1 cellular context compared by ENCODE assay signal in the genomic region with DNA sequence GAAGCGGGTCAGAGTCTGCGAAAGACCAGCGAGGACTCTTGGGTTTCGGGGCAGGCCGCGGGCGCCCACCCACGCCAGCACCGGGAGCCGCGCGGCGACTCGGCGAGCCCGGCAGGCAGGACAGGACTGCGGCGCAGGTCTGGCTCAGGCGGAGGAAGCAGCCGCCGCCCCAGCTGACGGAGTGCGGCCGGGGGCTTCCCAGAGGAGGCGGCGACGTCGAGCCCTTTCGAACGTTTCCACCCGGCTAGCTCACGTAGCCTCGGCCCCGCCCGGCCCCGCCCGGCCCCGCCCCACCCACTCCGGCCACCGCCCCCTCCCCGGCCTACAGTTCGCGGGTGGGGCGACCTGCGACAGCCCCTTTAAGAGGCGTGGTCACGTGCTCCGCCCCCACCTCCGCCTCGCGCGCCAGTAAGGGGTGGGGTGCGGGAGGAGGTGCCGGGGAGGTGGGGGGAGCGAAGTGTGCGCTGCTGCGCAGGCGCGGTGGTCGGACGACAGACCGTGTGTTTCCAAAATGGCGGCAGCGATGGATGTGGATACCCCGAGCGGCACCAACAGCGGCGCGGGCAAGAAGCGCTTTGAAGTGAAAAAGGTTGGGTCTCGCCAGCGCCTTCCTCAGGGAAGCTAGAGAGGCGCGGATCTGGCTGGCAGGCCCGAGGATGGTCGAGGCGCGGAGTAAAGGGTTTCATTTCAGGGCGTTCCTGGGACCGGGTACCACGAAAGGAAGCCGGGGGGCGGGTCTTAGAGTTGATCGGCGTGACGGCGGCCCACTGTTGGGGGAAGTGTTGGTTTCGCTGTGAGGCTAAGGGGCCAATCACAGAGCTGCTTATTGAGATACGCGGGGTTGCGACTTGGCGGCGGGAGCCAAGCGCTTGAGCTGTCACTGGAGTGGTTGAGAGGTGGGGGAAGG.
TF ChIP-seq lines count a peak whose summit lies in the region.

A gene (plus strand): TSS at position 491 of the 907 bp plus-strand sequence. CDS start 21 bp downstream, at position 512.

TF ChIP-seq in K562, 482 proteins besides CTCF, POLR2A, EP300 and RAD21 (continued from another document and continues in another):
- TF ChIP-seq NFATC3 (IDR thresholded peaks at IDR 0.05) (no peak), HDAC3 (IDR thresholded peaks at IDR 0.05; ENCODE audit: borderline replicate concordance, partially characterized antibody) (no peak), BCL6 (CRISPR knock-in tag; IDR thresholded peaks at IDR 0.05) (no peak), ZNF274 (IDR thresholded peaks at IDR 0.05; ENCODE audit: borderline replicate concordance, low read depth, low read length) (no peak), NR3C1 (CRISPR knock-in tag; IDR thresholded peaks at IDR 0.05) (no peak), PHF8 (IDR thresholded peaks at IDR 0.05; ENCODE audit: borderline replicate concordance, low read length) (peak; percentile 86; the same call in 1 of the 2 replicates), GABPB2 (CRISPR knock-in tag; conservative IDR thresholded peaks at IDR 0.05) (no peak), MED1 (CRISPR knock-in tag; IDR thresholded peaks at IDR 0.05; ENCODE audit: borderline replicate concordance) (no peak), MBD2 (IDR thresholded peaks at IDR 0.05; ENCODE audit: borderline replicate concordance, low read depth) (peak; percentile 96), PHF20 (IDR thresholded peaks at IDR 0.05; ENCODE audit: partially characterized antibody) (peak; percentile 67), MEF2A (IDR thresholded peaks at IDR 0.05; ENCODE audit: control insufficient read depth, low read depth, low read length) (no peak), ZNF583 (CRISPR knock-in tag; IDR thresholded peaks at IDR 0.05) (no peak), ZNF175 (CRISPR knock-in tag; IDR thresholded peaks at IDR 0.05; ENCODE audit: low read depth) (no peak), POLR2AphosphoS5 (IDR thresholded peaks at IDR 0.05; ENCODE audit: control insufficient read depth, insufficient read depth, low read depth, low read length) (peak; percentile 62; the same call in 1 of the 2 replicates), TRIM24 (IDR thresholded peaks at IDR 0.05) (no peak), MTA2 (IDR thresholded peaks at IDR 0.05; ENCODE audit: low read depth) (no peak), SMARCC2 (IDR thresholded peaks at IDR 0.05; ENCODE audit: low read depth) (no peak), ZNF197 (CRISPR knock-in tag; IDR thresholded peaks at IDR 0.05; ENCODE audit: low read depth) (no peak), TBP (optimal IDR thresholded peaks at IDR 0.05; ENCODE audit: low read depth, low read length) (peak; percentile 89), FIP1L1 (IDR thresholded peaks at IDR 0.05; ENCODE audit: low read depth, low read length, poor library complexity, severe bottlenecking) (no peak), BACH1 (tag; IDR thresholded peaks at IDR 0.05) (no peak), HMGN3 (IDR thresholded peaks at IDR 0.05; ENCODE audit: borderline replicate concordance, extremely low read depth, insufficient read length, low read depth, low read length) (peak; percentile 11), ILK (tag; IDR thresholded peaks at IDR 0.05; ENCODE audit: borderline replicate concordance, low read depth) (no peak), HDAC6 (IDR thresholded peaks at IDR 0.05; ENCODE audit: low read depth, low read length) (no peak), MAZ (CRISPR knock-in tag; conservative IDR thresholded peaks at IDR 0.05 in 1 of 2, IDR thresholded peaks at IDR 0.05 in 1 of 2) (peak; percentile 89 to 97), SIN3A (IDR thresholded peaks at IDR 0.05; ENCODE audit: borderline replicate concordance in 2 of 2, control insufficient read depth in 1 of 2, low read depth in 2 of 2, low read length in 2 of 2) (peak in 1 of 2 experiments; percentile 39; a peak in 1 of 4 replicates), CHD1 (IDR thresholded peaks at IDR 0.05; ENCODE audit: low read length) (no peak), PCBP2 (IDR thresholded peaks at IDR 0.05; ENCODE audit: low read depth, low read length, poor library complexity, severe bottlenecking) (no peak), FOS (IDR thresholded peaks at IDR 0.05; ENCODE audit: extremely low read depth, insufficient read length) (peak; percentile 90), TRIM28 (IDR thresholded peaks at IDR 0.05) (no peak), MEF2D (tag; conservative IDR thresholded peaks at IDR 0.05; ENCODE audit: low read depth) (no peak), EZH2 (IDR thresholded peaks at IDR 0.05; ENCODE audit: borderline replicate concordance, low read depth, low read length) (no peak), POLR2G (IDR thresholded peaks at IDR 0.05; ENCODE audit: low read depth, low read length) (peak; percentile 91), ARID2 (IDR thresholded peaks at IDR 0.05) (no peak)
- TF ChIP-seq, protein P1, sequence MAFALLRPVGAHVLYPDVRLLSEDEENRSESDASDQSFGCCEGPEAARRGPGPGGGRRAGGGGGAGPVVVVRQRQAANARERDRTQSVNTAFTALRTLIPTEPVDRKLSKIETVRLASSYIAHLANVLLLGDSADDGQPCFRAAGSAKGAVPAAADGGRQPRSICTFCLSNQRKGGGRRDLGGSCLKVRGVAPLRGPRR (CRISPR knock-in tag; IDR thresholded peaks at IDR 0.05): no peak
- TF ChIP-seq, protein P2, sequence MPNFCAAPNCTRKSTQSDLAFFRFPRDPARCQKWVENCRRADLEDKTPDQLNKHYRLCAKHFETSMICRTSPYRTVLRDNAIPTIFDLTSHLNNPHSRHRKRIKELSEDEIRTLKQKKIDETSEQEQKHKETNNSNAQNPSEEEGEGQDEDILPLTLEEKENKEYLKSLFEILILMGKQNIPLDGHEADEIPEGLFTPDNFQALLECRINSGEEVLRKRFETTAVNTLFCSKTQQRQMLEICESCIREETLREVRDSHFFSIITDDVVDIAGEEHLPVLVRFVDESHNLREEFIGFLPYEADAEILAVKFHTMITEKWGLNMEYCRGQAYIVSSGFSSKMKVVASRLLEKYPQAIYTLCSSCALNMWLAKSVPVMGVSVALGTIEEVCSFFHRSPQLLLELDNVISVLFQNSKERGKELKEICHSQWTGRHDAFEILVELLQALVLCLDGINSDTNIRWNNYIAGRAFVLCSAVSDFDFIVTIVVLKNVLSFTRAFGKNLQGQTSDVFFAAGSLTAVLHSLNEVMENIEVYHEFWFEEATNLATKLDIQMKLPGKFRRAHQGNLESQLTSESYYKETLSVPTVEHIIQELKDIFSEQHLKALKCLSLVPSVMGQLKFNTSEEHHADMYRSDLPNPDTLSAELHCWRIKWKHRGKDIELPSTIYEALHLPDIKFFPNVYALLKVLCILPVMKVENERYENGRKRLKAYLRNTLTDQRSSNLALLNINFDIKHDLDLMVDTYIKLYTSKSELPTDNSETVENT (CRISPR knock-in tag; IDR thresholded peaks at IDR 0.05): peak; percentile 44; the same call in 1 of the 2 replicates
- TF ChIP-seq, protein P3, sequence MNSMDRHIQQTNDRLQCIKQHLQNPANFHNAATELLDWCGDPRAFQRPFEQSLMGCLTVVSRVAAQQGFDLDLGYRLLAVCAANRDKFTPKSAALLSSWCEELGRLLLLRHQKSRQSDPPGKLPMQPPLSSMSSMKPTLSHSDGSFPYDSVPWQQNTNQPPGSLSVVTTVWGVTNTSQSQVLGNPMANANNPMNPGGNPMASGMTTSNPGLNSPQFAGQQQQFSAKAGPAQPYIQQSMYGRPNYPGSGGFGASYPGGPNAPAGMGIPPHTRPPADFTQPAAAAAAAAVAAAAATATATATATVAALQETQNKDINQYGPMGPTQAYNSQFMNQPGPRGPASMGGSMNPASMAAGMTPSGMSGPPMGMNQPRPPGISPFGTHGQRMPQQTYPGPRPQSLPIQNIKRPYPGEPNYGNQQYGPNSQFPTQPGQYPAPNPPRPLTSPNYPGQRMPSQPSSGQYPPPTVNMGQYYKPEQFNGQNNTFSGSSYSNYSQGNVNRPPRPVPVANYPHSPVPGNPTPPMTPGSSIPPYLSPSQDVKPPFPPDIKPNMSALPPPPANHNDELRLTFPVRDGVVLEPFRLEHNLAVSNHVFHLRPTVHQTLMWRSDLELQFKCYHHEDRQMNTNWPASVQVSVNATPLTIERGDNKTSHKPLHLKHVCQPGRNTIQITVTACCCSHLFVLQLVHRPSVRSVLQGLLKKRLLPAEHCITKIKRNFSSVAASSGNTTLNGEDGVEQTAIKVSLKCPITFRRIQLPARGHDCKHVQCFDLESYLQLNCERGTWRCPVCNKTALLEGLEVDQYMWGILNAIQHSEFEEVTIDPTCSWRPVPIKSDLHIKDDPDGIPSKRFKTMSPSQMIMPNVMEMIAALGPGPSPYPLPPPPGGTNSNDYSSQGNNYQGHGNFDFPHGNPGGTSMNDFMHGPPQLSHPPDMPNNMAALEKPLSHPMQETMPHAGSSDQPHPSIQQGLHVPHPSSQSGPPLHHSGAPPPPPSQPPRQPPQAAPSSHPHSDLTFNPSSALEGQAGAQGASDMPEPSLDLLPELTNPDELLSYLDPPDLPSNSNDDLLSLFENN (IDR thresholded peaks at IDR 0.05; ENCODE audit: low read depth in 2 of 2, low read length in 2 of 2): no peak
- TF ChIP-seq, protein P4, sequence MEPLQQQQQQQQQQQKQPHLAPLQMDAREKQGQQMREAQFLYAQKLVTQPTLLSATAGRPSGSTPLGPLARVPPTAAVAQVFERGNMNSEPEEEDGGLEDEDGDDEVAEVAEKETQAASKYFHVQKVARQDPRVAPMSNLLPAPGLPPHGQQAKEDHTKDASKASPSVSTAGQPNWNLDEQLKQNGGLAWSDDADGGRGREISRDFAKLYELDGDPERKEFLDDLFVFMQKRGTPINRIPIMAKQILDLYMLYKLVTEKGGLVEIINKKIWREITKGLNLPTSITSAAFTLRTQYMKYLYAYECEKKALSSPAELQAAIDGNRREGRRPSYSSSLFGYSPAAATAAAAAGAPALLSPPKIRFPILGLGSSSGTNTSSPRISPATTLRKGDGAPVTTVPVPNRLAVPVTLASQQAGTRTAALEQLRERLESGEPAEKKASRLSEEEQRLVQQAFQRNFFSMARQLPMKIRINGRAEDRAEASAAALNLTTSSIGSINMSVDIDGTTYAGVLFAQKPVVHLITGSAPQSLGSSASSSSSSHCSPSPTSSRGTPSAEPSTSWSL (CRISPR knock-in tag; IDR thresholded peaks at IDR 0.05; ENCODE audit: borderline replicate concordance): no peak
- TF ChIP-seq, protein P5, sequence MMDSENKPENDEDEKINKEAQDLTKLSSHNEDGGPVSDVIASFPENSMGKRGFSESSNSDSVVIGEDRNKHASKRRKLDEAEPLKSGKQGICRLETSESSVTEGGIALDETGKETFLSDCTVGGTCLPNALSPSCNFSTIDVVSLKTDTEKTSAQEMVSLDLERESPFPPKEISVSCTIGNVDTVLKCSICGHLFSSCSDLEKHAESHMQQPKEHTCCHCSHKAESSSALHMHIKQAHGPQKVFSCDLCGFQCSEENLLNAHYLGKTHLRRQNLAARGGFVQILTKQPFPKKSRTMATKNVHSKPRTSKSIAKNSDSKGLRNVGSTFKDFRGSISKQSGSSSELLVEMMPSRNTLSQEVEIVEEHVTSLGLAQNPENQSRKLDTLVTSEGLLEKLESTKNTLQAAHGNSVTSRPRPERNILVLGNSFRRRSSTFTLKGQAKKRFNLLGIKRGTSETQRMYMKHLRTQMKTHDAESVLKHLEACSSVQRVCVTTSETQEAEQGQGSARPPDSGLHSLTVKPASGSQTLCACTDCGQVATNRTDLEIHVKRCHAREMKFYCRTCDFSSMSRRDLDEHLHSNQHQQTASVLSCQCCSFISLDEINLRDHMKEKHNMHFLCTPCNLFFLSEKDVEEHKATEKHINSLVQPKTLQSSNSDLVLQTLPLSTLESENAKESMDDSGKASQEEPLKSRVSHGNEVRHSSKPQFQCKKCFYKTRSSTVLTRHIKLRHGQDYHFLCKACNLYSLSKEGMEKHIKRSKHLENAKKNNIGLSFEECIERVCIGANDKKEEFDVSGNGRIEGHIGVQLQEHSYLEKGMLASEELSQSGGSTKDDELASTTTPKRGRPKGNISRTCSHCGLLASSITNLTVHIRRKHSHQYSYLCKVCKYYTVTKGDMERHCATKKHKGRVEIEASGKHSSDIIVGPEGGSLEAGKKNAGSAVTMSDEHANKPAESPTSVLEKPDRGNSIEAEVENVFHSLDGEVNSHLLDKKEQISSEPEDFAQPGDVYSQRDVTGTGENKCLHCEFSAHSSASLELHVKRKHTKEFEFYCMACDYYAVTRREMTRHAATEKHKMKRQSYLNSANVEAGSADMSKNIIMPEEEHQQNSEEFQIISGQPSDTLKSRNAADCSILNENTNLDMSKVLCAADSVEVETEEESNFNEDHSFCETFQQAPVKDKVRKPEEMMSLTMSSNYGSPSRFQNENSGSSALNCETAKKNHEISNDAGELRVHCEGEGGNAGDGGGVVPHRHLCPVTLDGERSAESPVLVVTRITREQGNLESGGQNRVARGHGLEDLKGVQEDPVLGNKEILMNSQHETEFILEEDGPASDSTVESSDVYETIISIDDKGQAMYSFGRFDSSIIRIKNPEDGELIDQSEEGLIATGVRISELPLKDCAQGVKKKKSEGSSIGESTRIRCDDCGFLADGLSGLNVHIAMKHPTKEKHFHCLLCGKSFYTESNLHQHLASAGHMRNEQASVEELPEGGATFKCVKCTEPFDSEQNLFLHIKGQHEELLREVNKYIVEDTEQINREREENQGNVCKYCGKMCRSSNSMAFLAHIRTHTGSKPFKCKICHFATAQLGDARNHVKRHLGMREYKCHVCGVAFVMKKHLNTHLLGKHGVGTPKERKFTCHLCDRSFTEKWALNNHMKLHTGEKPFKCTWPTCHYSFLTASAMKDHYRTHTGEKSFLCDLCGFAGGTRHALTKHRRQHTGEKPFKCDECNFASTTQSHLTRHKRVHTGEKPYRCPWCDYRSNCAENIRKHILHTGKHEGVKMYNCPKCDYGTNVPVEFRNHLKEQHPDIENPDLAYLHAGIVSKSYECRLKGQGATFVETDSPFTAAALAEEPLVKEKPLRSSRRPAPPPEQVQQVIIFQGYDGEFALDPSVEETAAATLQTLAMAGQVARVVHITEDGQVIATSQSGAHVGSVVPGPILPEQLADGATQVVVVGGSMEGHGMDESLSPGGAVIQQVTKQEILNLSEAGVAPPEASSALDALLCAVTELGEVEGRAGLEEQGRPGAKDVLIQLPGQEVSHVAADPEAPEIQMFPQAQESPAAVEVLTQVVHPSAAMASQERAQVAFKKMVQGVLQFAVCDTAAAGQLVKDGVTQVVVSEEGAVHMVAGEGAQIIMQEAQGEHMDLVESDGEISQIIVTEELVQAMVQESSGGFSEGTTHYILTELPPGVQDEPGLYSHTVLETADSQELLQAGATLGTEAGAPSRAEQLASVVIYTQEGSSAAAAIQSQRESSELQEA (IDR thresholded peaks at IDR 0.05; ENCODE audit: low read depth): no peak
- TF ChIP-seq, protein P6, sequence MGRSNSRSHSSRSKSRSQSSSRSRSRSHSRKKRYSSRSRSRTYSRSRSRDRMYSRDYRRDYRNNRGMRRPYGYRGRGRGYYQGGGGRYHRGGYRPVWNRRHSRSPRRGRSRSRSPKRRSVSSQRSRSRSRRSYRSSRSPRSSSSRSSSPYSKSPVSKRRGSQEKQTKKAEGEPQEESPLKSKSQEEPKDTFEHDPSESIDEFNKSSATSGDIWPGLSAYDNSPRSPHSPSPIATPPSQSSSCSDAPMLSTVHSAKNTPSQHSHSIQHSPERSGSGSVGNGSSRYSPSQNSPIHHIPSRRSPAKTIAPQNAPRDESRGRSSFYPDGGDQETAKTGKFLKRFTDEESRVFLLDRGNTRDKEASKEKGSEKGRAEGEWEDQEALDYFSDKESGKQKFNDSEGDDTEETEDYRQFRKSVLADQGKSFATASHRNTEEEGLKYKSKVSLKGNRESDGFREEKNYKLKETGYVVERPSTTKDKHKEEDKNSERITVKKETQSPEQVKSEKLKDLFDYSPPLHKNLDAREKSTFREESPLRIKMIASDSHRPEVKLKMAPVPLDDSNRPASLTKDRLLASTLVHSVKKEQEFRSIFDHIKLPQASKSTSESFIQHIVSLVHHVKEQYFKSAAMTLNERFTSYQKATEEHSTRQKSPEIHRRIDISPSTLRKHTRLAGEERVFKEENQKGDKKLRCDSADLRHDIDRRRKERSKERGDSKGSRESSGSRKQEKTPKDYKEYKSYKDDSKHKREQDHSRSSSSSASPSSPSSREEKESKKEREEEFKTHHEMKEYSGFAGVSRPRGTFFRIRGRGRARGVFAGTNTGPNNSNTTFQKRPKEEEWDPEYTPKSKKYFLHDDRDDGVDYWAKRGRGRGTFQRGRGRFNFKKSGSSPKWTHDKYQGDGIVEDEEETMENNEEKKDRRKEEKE (IDR thresholded peaks at IDR 0.05; ENCODE audit: borderline replicate concordance in 1 of 2, control insufficient read depth in 1 of 2, low read depth in 2 of 2, low read length in 1 of 2): no peak
